ENCODE assay signal across 25 cellular contexts in the genomic region with DNA sequence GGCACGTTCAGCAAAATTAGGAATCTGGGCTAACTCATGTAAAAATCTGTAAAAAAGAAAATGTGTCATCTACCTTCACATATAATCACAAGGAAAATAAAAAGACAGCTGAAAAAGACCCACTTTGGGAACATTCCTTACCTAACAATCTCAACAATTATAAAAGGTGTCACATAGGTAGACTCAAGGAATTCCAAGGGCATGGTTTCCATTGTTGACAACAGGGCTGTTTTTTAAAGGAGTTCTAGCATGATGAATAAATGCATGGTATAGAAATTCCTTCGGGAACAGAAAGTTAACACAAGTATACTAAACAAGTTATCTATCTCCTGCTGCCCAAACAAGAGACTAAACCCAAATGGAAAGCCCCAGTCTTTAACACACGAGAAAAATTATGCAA.
"Had no signal": no experiment of that assay in that cellular context is flagged by ENCODE, and none has a peak within 500 bp of the region (broad histone marks: within the 10 kb centered on the region; RNA-seq: fewer than 3 reads in every experiment).

No MANE protein-coding gene starts in this region.

- H3K9me3 ChIP-seq: colonic mucosa, esophagus squamous epithelium, gastrocnemius medialis, left lung, lower lobe of right lung had no signal

- H3K27me3 ChIP-seq: colonic mucosa, esophagus squamous epithelium, gastrocnemius medialis, heart right ventricle, left lung had no signal

- H3K4me3 ChIP-seq: colonic mucosa, esophagus squamous epithelium, gastrocnemius medialis, heart right ventricle, left lung, lower lobe of right lung had no signal

- H3K4me1 ChIP-seq: colonic mucosa, esophagus squamous epithelium, gastrocnemius medialis, heart right ventricle, left lung, lower lobe of right lung had no signal

- H3K27ac ChIP-seq: colonic mucosa, epithelial cell of prostate, esophagus squamous epithelium, gastrocnemius medialis, heart right ventricle, left lung, lower lobe of right lung had no signal

- FAIRE-seq: endometrium, islet of Langerhans, keratinocyte had no signal

- DNase-seq: colonic mucosa; cortex of kidney; effector CD8-positive, alpha-beta T cell; effector memory CD8-positive, alpha-beta T cell; endodermal cell; erythroblast; esophagus squamous epithelium; foreskin fibroblast; foreskin melanocyte; gastrocnemius medialis; glutamatergic neuron; head of caudate nucleus; heart right ventricle; hippocampal formation; left cardiac atrium; left lung; left ventricle myocardium superior; lower lobe of right lung; mesenchymal stem cell; midbrain had no signal

- H3K36me3 ChIP-seq: colonic mucosa, esophagus squamous epithelium, gastrocnemius medialis had no signal

- ATAC-seq: effector memory CD8-positive, alpha-beta T cell; esophagus mucosa; gastrocnemius medialis; heart right ventricle; left cardiac atrium; left ventricle myocardium superior; lower lobe of right lung had no signal
